ENCODE assay signal across 23 cellular contexts in the genomic region with DNA sequence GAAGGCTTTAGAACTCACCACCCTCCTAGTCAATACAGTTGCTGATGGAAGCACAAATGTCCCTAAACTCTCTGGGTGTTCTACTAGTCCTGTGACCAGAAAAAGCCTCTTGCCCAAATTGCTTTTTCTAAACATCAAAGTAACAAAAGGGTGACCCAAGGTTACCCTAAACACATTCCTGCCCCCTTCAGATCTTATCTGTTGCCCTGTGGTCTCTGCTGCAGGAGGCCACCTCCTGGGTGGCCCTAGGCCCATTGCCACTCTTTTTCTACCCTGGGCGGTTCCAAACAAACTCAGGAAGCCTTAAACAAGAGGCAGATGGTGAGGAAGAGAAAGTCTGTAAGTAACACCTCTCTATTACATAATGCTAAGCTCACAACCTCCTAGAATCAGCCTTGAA. TPM values are rescaled to one million over a fixed set of nuclear protein-coding genes. Genes with fewer than 3 reads are reported as not detected.
DNase-seq lines count a peak whose midpoint lies in the region; ATAC-seq, FAIRE-seq and TF ChIP-seq lines count a peak whose summit lies in the region.
"Had no signal": no experiment of that assay in that cellular context is flagged by ENCODE, and none has a peak within 500 bp of the region (broad histone marks: within the 10 kb centered on the region; RNA-seq: fewer than 3 reads in every experiment).

No MANE protein-coding gene starts in this region.

- H3K4me1 ChIP-seq in SJCRH30 = peaks cover 12% of the 10 kb centered on the region; the same call in 1 of the 2 replicates
- H3K4me1 ChIP-seq in Karpas-422 (ENCODE audit: low read length) = peaks cover 3% of the 10 kb centered on the region

- H3K4me2 ChIP-seq in neural cell (ENCODE audit: low read length) (no peak overlapping the region), Karpas-422 (ENCODE audit: low read depth, low read length, poor library complexity, severe bottlenecking) (no peak overlapping the region)

- H3K27me3 ChIP-seq in SJCRH30 = no peaks in the 10 kb centered on the region
- no peaks in the 10 kb centered on the region for H3K27me3 ChIP-seq in neural cell (ENCODE audit: insufficient read depth, low read depth, low read length)
- no peaks in the 10 kb centered on the region for H3K27me3 ChIP-seq in Karpas-422 (ENCODE audit: low read length)

- no peak for ATAC-seq in GM19452 (IDR thresholded peaks at IDR 0.05; ENCODE audit: unreplicated experiment)
- ATAC-seq in GM18502 (IDR thresholded peaks at IDR 0.05; ENCODE audit: poor library complexity, unreplicated experiment) = no peak

- H3K27ac ChIP-seq in SJCRH30 (no peak overlapping the region; the same call in 1 of the 2 replicates), neural cell (ENCODE audit: low read length) (no peak overlapping the region), Karpas-422 (ENCODE audit: low read length) (no peak overlapping the region)
- H3K27ac ChIP-seq: BLaER1 had no signal

- peak; percentile 92 for FAIRE-seq in D721Med (lab: Jason Lieb, UNC)
- FAIRE-seq: G401.6, GM12892, GM18507, GM19239, H54 had no signal

- H4K20me1 ChIP-seq in neural cell (ENCODE audit: insufficient read depth) (no peaks in the 10 kb centered on the region), Karpas-422 (ENCODE audit: insufficient read depth, low read depth, low read length) (no peaks in the 10 kb centered on the region)

- H3K9me3 ChIP-seq in SJCRH30 (replicated peaks) = no peaks in the 10 kb centered on the region
- no peaks in the 10 kb centered on the region for H3K9me3 ChIP-seq in neural cell (ENCODE audit: low read length)
- no peaks in the 10 kb centered on the region for H3K9me3 ChIP-seq in Karpas-422 (ENCODE audit: low read length)
- H3K9me3 ChIP-seq: BLaER1 had no signal

- H3F3A ChIP-seq in neural cell (ENCODE audit: insufficient read depth, low read length, poor library complexity, severe bottlenecking) = no peaks in the 10 kb centered on the region

- H3K9ac ChIP-seq in neural cell (ENCODE audit: low read length) = no peak overlapping the region
- no peak overlapping the region for H3K9ac ChIP-seq in Karpas-422 (ENCODE audit: low read length)
- H3K9ac ChIP-seq: BLaER1 had no signal

- H3K4me3 ChIP-seq in SJCRH30 (no peak overlapping the region), neural cell (ENCODE audit: low read length) (peak overlapping the region; percentile 77), Karpas-422 (ENCODE audit: low read length) (no peak overlapping the region)
- H3K4me3 ChIP-seq: BLaER1 had no signal

- no peak overlapping the region for H2AFZ ChIP-seq in neural cell (ENCODE audit: low read depth, low read length)
- H2AFZ ChIP-seq in Karpas-422 (ENCODE audit: low read length) = no peak overlapping the region

- H3K79me2 ChIP-seq in neural cell (replicated peaks; ENCODE audit: insufficient read depth, low read length) = peaks cover 4% of the 10 kb centered on the region
- no peaks in the 10 kb centered on the region for H3K79me2 ChIP-seq in Karpas-422 (ENCODE audit: low read length)

- TF ChIP-seq CTCF in D721Med (IDR thresholded peaks at IDR 0.05; ENCODE audit: insufficient read depth, missing control alignments) (no peak), neural cell (IDR thresholded peaks at IDR 0.05; ENCODE audit: poor library complexity, severe bottlenecking) (no peak)

- no peaks in the 10 kb centered on the region for H3K9me2 ChIP-seq in neural cell (ENCODE audit: insufficient read depth, low read length)
- H3K9me2 ChIP-seq in Karpas-422 (replicated peaks; ENCODE audit: insufficient read depth, low read length) = no peaks in the 10 kb centered on the region

- DNase-seq in D721Med (ENCODE audit: insufficient read length, low spot score) = no peak
- peak; percentile 48 for DNase-seq in G401 (ENCODE audit: low spot score)
- DNase-seq in SJCRH30 = peak; percentile 49 to 64
- no peak for DNase-seq in Karpas-422
- DNase-seq: CD4-positive, alpha-beta T cell; COR-L47; DMS 273 treated with DMSO at 0.1 percent for 48 hours; DND-41; Kasumi-1; MM.1S; NCI-H1048; NCI-H187; NCI-H446; NCI-H526 had no signal

- TF ChIP-seq RAD21 in neural cell (conservative IDR thresholded peaks at IDR 0.05) = no peak

- in situ Hi-C loops in G401 (cut with HindIII; ENCODE audit: low sequenced_read_pairs) = no loop called here

- TF ChIP-seq EP300 in neural cell (conservative IDR thresholded peaks at IDR 0.05; ENCODE audit: poor library complexity, severe bottlenecking) = no peak

- H3K36me3 ChIP-seq in SJCRH30 = peaks cover 18% of the 10 kb centered on the region
- peaks cover 10% of the 10 kb centered on the region for H3K36me3 ChIP-seq in neural cell (ENCODE audit: insufficient read depth, low read length)
- H3K36me3 ChIP-seq in Karpas-422 (ENCODE audit: insufficient read depth, low read length) = no peaks in the 10 kb centered on the region
- H3K36me3 ChIP-seq: BLaER1 had no signal

TF ChIP-seq in neural cell, 6 proteins besides CTCF, POLR2A, EP300 and RAD21:
- TF ChIP-seq EZH2 (IDR thresholded peaks at IDR 0.05; ENCODE audit: borderline replicate concordance, insufficient read depth, low read length, poor library complexity, severe bottlenecking) (no peak), TAF1 (IDR thresholded peaks at IDR 0.05; ENCODE audit: low read depth) (no peak), SMC3 (conservative IDR thresholded peaks at IDR 0.05; ENCODE audit: poor library complexity) (no peak), POLR2AphosphoS5 (IDR thresholded peaks at IDR 0.05) (no peak), MXI1 (conservative IDR thresholded peaks at IDR 0.05; ENCODE audit: poor library complexity, severe bottlenecking) (no peak)
- TF ChIP-seq, protein P1, sequence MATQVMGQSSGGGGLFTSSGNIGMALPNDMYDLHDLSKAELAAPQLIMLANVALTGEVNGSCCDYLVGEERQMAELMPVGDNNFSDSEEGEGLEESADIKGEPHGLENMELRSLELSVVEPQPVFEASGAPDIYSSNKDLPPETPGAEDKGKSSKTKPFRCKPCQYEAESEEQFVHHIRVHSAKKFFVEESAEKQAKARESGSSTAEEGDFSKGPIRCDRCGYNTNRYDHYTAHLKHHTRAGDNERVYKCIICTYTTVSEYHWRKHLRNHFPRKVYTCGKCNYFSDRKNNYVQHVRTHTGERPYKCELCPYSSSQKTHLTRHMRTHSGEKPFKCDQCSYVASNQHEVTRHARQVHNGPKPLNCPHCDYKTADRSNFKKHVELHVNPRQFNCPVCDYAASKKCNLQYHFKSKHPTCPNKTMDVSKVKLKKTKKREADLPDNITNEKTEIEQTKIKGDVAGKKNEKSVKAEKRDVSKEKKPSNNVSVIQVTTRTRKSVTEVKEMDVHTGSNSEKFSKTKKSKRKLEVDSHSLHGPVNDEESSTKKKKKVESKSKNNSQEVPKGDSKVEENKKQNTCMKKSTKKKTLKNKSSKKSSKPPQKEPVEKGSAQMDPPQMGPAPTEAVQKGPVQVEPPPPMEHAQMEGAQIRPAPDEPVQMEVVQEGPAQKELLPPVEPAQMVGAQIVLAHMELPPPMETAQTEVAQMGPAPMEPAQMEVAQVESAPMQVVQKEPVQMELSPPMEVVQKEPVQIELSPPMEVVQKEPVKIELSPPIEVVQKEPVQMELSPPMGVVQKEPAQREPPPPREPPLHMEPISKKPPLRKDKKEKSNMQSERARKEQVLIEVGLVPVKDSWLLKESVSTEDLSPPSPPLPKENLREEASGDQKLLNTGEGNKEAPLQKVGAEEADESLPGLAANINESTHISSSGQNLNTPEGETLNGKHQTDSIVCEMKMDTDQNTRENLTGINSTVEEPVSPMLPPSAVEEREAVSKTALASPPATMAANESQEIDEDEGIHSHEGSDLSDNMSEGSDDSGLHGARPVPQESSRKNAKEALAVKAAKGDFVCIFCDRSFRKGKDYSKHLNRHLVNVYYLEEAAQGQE (IDR thresholded peaks at IDR 0.05; ENCODE audit: borderline replicate concordance) = no peak

RNA-seq across cellular contexts. Expression of a gene that starts 3.3 kb away (rescaled TPM):
- total RNA-seq in G401 (2014; rRNA removed; shearing (Covaris generic)) = 0.07 TPM in 1 of 2 replicates, not detected in the other
- total RNA-seq in SJCRH30 (2014; rRNA removed; shearing (Covaris generic)) = 20.8 and 22.9 TPM in 2 replicates
- 22.9 and 31.1 TPM in 2 replicates for polyA plus RNA-seq in neural cell
- polyA minus RNA-seq in neural cell = 219 and 234 TPM in 2 replicates
- 0.07 and 0.83 TPM in 2 replicates for total RNA-seq in Karpas-422 (2014; rRNA removed; shearing (Covaris generic); ENCODE audit: low replicate concordance)

Comparison
In these comparisons a context has a peak if more than half of its experiments do, and no peak if none do; other contexts are left out.
1. DNase-seq: peak in G401 (single experiment) and SJCRH30 (2 of 2); none in D721Med (single experiment) and Karpas-422 (single experiment).
2. RNA of a gene that starts 3.3 kb away (total RNA-seq): 20.8 to 22.9 TPM in SJCRH30; 0.07 to 0.83 TPM in Karpas-422 and 0.07 TPM in G401; every median in the first group is over 10 times any median in the second.